Comparison of ENCODE assay signal across 13 cellular contexts in the genomic region with DNA sequence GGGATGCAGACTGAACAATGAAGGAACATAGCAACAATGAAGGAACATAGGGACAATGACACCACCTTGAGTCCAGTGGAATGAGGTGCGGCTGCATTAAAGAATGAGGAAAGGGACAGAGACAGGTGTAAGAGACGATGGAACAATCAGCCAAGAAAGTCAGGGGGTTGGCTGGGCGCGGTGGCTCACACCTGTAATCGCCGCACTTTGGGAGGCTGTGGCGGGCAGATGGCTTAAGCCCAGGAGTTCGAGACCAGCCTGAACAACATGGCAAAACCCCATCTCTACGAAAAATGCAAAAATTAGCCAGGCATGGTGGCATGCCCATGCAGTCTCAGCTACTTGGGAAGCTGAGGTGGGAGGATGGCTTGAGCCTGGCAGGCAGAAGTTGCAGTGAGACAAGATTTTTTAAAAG. TPM values are rescaled to one million over a fixed set of nuclear protein-coding genes. Genes with fewer than 3 reads are reported as not detected.
DNase-seq lines count a peak whose midpoint lies in the region; ATAC-seq, FAIRE-seq and TF ChIP-seq lines count a peak whose summit lies in the region.
"Had no signal": no experiment of that assay in that cellular context is flagged by ENCODE, and none has a peak within 500 bp of the region (broad histone marks: within the 10 kb centered on the region; RNA-seq: fewer than 3 reads in every experiment).

No MANE protein-coding gene starts in this region.

- BruUV-seq in MCF 10A (replicated peaks; lab: Mats Ljungman, UMichigan) (no TSS peak), mammary epithelial cell (replicated peaks; lab: Mats Ljungman, UMichigan) (no TSS peak)

- H3K4me1 Mint-ChIP-seq in MCF 10A (ENCODE audit: insufficient read depth, unreplicated experiment) = no peaks in the 10 kb centered on the region
- peaks cover 27% of the 10 kb centered on the region for H3K4me1 Mint-ChIP-seq in activated CD4-positive, alpha-beta memory T cell treated with anti-CD3 and anti-CD28 coated beads for 36 hours (ENCODE audit: low read depth)

- H3K36me3 Mint-ChIP-seq in MCF 10A (ENCODE audit: insufficient read depth, unreplicated experiment) = no peaks in the 10 kb centered on the region
- H3K36me3 Mint-ChIP-seq in activated CD4-positive, alpha-beta memory T cell treated with anti-CD3 and anti-CD28 coated beads for 36 hours = peaks cover 8% of the 10 kb centered on the region

- H3K4me3 ChIP-seq in mammary epithelial cell (replicated peaks in 1 of 3; ENCODE audit: insufficient read depth in 1 of 3, low read depth in 2 of 3, low read length in 3 of 3) = no peak overlapping the region
- H3K4me3 ChIP-seq in kidney (ENCODE audit: low read length in 2 of 2) = no peak overlapping the region
- H3K4me3 ChIP-seq: left lung, ovary, tibial nerve had no signal

- WGBS in mammary epithelial cell (ENCODE audit: low coverage, missing lambda C conversion rate) = 96% methylated on average over 9 of the region's 9 CpGs

- H3K27ac ChIP-seq in mammary epithelial cell (ENCODE audit: insufficient read depth, low read depth, low read length) (no peak overlapping the region), kidney (ENCODE audit: low read depth in 2 of 2, low read length in 2 of 2) (no peak overlapping the region)
- H3K27ac ChIP-seq: left lung had no signal

- CTCF ChIA-PET in MCF 10A (lab: Yijun Ruan, JAX) = interaction anchor here (0.6 to 0.7 kb wide), 3 partner anchors 55 to 132 kb away, joined by 3 read pairs; no protein-coding TSS in a partner anchor
- CTCF ChIA-PET in mammary epithelial cell (lab: Charles Lee; ENCODE audit: low non-redundant PET) = no interaction called here
- CTCF ChIA-PET in activated CD4-positive, alpha-beta memory T cell treated with anti-CD3 and anti-CD28 coated beads for 36 hours (lab: Charles Lee) = interaction anchor here (2.7 to 10.8 kb wide), 5 partner anchors 31 to 170 kb away, joined by 11 to 350 read pairs (median 25); partner anchors contain the start of genes B3GNT9, FBXL8 and TRADD

- no peaks in the 10 kb centered on the region for H3K79me2 ChIP-seq in mammary epithelial cell (ENCODE audit: insufficient read depth, low read length)

- H3K9me3 ChIP-seq in mammary epithelial cell (replicated peaks; ENCODE audit: insufficient read depth, low read length) (no peaks in the 10 kb centered on the region), kidney (ENCODE audit: control insufficient read depth in 1 of 2, low read length in 2 of 2) (no peaks in the 10 kb centered on the region)
- H3K9me3 ChIP-seq: left lung, ovary, tibial nerve had no signal

- POLR2A ChIA-PET in MCF 10A (lab: Yijun Ruan, JAX) = interaction anchor here (0.6 kb wide), 1 partner anchor 34 kb away, joined by 3 read pairs; no protein-coding TSS in a partner anchor
- POLR2A ChIA-PET in activated CD4-positive, alpha-beta memory T cell treated with anti-CD3 and anti-CD28 coated beads for 36 hours (lab: Charles Lee) = interaction anchor here (1.0 kb wide), 1 partner anchor 140 kb away, joined by 4 read pairs; no protein-coding TSS in a partner anchor

- TF ChIP-seq CTCF in MCF 10A (IDR thresholded peaks at IDR 0.05; ENCODE audit: unreplicated experiment) (no peak), mammary epithelial cell (conservative IDR thresholded peaks at IDR 0.05 in 1 of 2, IDR thresholded peaks at IDR 0.05 in 1 of 2; ENCODE audit: extremely low read depth in 1 of 2, insufficient read depth in 1 of 2, low read depth in 1 of 2, low read length in 2 of 2) (peak in 1 of 2 donors; percentile 46), kidney (IDR thresholded peaks at IDR 0.05; ENCODE audit: borderline replicate concordance, extremely low read depth, insufficient read depth) (no peak)

- no peaks in the 10 kb centered on the region for H4K20me1 ChIP-seq in mammary epithelial cell (ENCODE audit: insufficient read depth, low read length)

- DNase-seq in MCF 10A (ENCODE audit: unreplicated experiment) = peak; percentile 28
- DNase-seq in mammary epithelial cell = no peak
- peak; percentile 36 for DNase-seq in activated CD4-positive, alpha-beta memory T cell treated with anti-CD3 and anti-CD28 coated beads for 36 hours
- peak; percentile 24 for DNase-seq in kidney
- DNase-seq in GF-D8 (lab: John Stamatoyannopoulos, UW) = no peak
- no peak for DNase-seq in NCI-H510A (lab: John Stamatoyannopoulos, UW)
- DNase-seq: NCI-H2081; stimulated activated CD4-positive, alpha-beta T cell treated with anti-CD3 and anti-CD28 coated beads, Interleukin-4, amount 100 ng/mL, for 24 hours had no signal

- H3K4me1 ChIP-seq in mammary epithelial cell (ENCODE audit: insufficient read depth, low read length) = peaks cover 22% of the 10 kb centered on the region
- peaks cover 0 to 8% of the 10 kb centered on the region in 2 donors for H3K4me1 ChIP-seq in kidney (ENCODE audit: control insufficient read depth in 1 of 2, insufficient read depth in 1 of 2, low read depth in 1 of 2, low read length in 2 of 2)

- H3K27ac Mint-ChIP-seq in MCF 10A (ENCODE audit: low read depth, unreplicated experiment) = no peak overlapping the region
- peak overlapping the region; percentile 87 for H3K27ac Mint-ChIP-seq in activated CD4-positive, alpha-beta memory T cell treated with anti-CD3 and anti-CD28 coated beads for 36 hours

- H3K36me3 ChIP-seq in mammary epithelial cell (ENCODE audit: insufficient read depth, low read length) = no peaks in the 10 kb centered on the region
- no peaks in the 10 kb centered on the region for H3K36me3 ChIP-seq in kidney (ENCODE audit: control insufficient read depth in 1 of 2, insufficient read depth in 2 of 2, low read length in 2 of 2)
- H3K36me3 ChIP-seq: left lung, ovary, tibial nerve had no signal

- no peak overlapping the region for H3K4me2 ChIP-seq in mammary epithelial cell (ENCODE audit: insufficient read depth, low read depth, low read length)

- H3K9ac ChIP-seq in mammary epithelial cell (ENCODE audit: insufficient read depth, low read length) (no peak overlapping the region), kidney (ENCODE audit: low read length in 2 of 2) (no peak overlapping the region)

- no peak overlapping the region for H2AFZ ChIP-seq in mammary epithelial cell (ENCODE audit: low read depth, low read length)

- no peaks in the 10 kb centered on the region for H3K9me3 Mint-ChIP-seq in MCF 10A (ENCODE audit: unreplicated experiment)
- no peaks in the 10 kb centered on the region for H3K9me3 Mint-ChIP-seq in activated CD4-positive, alpha-beta memory T cell treated with anti-CD3 and anti-CD28 coated beads for 36 hours

- no peak overlapping the region for H3K4me3 Mint-ChIP-seq in MCF 10A (ENCODE audit: unreplicated experiment)
- H3K4me3 Mint-ChIP-seq in activated CD4-positive, alpha-beta memory T cell treated with anti-CD3 and anti-CD28 coated beads for 36 hours = peak overlapping the region; percentile 86

- dilution Hi-C loops in mammary epithelial cell (cut with HindIII; ENCODE audit: low sequenced_read_pairs) = loop anchor here (5.0 kb wide), 2 partner anchors 38 to 72 kb away; no protein-coding TSS in a partner anchor

- in situ Hi-C loops in mammary epithelial cell (cut with MboI; ENCODE audit: low sequenced_read_pairs in 2 of 2) = no loop called here

- intact Hi-C loops in MCF 10A (cut with micrococcal nuclease) (loop anchor here (1.0 to 10.0 kb wide), 2 partner anchors 38 to 61 kb away; no protein-coding TSS in a partner anchor), mammary epithelial cell (cut with micrococcal nuclease) (no loop called here), kidney (cut with DNase I) (no loop called here)
- intact Hi-C loops in activated CD4-positive, alpha-beta memory T cell treated with anti-CD3 and anti-CD28 coated beads for 36 hours (cut with micrococcal nuclease) = loop anchor here (1.0 kb wide), 1 partner anchor 61 kb away; no protein-coding TSS in a partner anchor

- H3K27me3 Mint-ChIP-seq in MCF 10A (ENCODE audit: insufficient read depth, unreplicated experiment) = no peaks in the 10 kb centered on the region
- no peaks in the 10 kb centered on the region for H3K27me3 Mint-ChIP-seq in activated CD4-positive, alpha-beta memory T cell treated with anti-CD3 and anti-CD28 coated beads for 36 hours

- FAIRE-seq in kidney (lab: Jason Lieb, UNC) = no peak

- H3K27me3 ChIP-seq in mammary epithelial cell (ENCODE audit: insufficient read depth, low read length) = no peaks in the 10 kb centered on the region
- H3K27me3 ChIP-seq: ovary, tibial nerve had no signal

- ATAC-seq in HG02884 (IDR thresholded peaks at IDR 0.05; ENCODE audit: unreplicated experiment) = no peak
- ATAC-seq in HG03159 (IDR thresholded peaks at IDR 0.05; ENCODE audit: unreplicated experiment) = no peak
- ATAC-seq: left lung had no signal

RNA-seq across cellular contexts. Expression of gene CBFB, which starts 13.6 kb away (rescaled TPM):
- total RNA-seq in MCF 10A (2022) (87.1 and 105 TPM in 2 replicates), mammary epithelial cell (10 to 100 TPM; 80.4 to 81.3 TPM), kidney (57.3 TPM)
- polyA plus RNA-seq in mammary epithelial cell (36.9 TPM), kidney (ENCODE audit: insufficient read depth, low read depth, low replicate concordance) (9.7 TPM)
- 17.5 TPM for polyA minus RNA-seq in mammary epithelial cell
- total RNA-seq in activated CD4-positive, alpha-beta memory T cell treated with anti-CD3 and anti-CD28 coated beads for 36 hours = 100 to 1,000 TPM; 155 to 163 TPM

RNA-seq across cellular contexts. Expression of gene CES4A, which starts 26.9 kb away (rescaled TPM):
- total RNA-seq in MCF 10A (2022) = 5.1 and 6.6 TPM in 2 replicates
- 1 to 10 TPM; 2.7 to 3.6 TPM for total RNA-seq in mammary epithelial cell
- 4.8 TPM for polyA plus RNA-seq in mammary epithelial cell
- polyA minus RNA-seq in mammary epithelial cell = 2.3 TPM
- total RNA-seq in activated CD4-positive, alpha-beta memory T cell treated with anti-CD3 and anti-CD28 coated beads for 36 hours = 10 to 100 TPM; 25.0 to 25.9 TPM
- 31.7 TPM for total RNA-seq in kidney
- polyA plus RNA-seq in kidney (ENCODE audit: insufficient read depth, low read depth, low replicate concordance) = 14.9 TPM

RNA-seq across cellular contexts. Expression of gene CES3, which starts 54.3 kb away (rescaled TPM):
- total RNA-seq in MCF 10A (2022) (0.52 and 0.65 TPM in 2 replicates), mammary epithelial cell (1 to 10 TPM; 1.3 to 3.5 TPM), kidney (2.1 TPM)
- polyA plus RNA-seq in mammary epithelial cell (2.0 TPM), kidney (ENCODE audit: insufficient read depth, low read depth, low replicate concordance) (7.8 TPM)
- 2.6 TPM for polyA minus RNA-seq in mammary epithelial cell
- total RNA-seq in activated CD4-positive, alpha-beta memory T cell treated with anti-CD3 and anti-CD28 coated beads for 36 hours = 1 to 10 TPM; 1.6 to 3.0 TPM

Comparison
In these comparisons a context has a peak if more than half of its experiments do, and no peak if none do; other contexts are left out.
1. DNase-seq: peak in MCF 10A (single experiment), activated CD4-positive, alpha-beta memory T cell treated with anti-CD3 and anti-CD28 coated beads for 36 hours (single experiment) and kidney (single experiment); none in mammary epithelial cell (single experiment), GF-D8 (single experiment) and NCI-H510A (single experiment).
2. intact Hi-C loops: an anchor here in MCF 10A (1.0 to 10.0 kb wide) and activated CD4-positive, alpha-beta memory T cell treated with anti-CD3 and anti-CD28 coated beads for 36 hours (1.0 kb wide); none called in mammary epithelial cell and kidney.